Comparison of ENCODE assay signal across 8 cellular contexts in the genomic region with DNA sequence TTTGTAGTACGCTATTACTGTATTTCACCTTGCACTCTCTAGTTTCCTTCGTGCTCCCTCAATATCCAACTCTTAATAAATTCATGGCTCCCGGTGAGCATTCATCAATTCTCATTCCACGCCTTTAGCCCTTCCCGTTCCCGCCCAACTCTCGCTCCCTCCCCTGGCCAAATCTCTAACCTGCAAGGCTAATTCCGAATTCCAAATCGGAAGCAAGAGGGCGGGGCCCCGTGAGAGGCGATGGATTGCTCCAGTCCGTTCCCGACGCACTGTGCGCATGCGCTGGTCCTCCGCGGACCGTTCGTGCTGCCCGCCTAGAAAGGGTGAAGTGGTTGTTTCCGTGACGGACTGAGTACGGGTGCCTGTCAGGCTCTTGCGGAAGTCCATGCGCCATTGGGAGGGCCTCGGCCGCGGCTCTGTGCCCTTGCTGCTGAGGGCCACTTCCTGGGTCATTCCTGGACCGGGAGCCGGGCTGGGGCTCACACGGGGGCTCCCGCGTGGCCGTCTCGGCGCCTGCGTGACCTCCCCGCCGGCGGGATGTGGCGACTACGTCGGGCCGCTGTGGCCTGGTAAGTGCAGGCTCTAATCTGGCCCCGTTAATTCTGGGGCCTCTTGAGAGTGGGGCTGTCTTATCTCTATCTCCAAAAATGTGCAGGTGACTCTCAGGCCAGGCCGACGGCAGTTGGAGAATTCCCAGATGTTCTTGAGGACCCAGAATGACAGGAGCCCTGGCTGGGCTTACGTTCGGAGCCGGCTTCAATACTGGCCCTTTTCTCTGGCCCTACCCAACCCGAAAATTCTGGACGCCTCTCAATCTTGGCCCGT. TPM values are rescaled to one million over a fixed set of nuclear protein-coding genes. Genes with fewer than 3 reads are reported as not detected.
DNase-seq lines count a peak whose midpoint lies in the region; ATAC-seq, FAIRE-seq and TF ChIP-seq lines count a peak whose summit lies in the region.

A gene with protein sequence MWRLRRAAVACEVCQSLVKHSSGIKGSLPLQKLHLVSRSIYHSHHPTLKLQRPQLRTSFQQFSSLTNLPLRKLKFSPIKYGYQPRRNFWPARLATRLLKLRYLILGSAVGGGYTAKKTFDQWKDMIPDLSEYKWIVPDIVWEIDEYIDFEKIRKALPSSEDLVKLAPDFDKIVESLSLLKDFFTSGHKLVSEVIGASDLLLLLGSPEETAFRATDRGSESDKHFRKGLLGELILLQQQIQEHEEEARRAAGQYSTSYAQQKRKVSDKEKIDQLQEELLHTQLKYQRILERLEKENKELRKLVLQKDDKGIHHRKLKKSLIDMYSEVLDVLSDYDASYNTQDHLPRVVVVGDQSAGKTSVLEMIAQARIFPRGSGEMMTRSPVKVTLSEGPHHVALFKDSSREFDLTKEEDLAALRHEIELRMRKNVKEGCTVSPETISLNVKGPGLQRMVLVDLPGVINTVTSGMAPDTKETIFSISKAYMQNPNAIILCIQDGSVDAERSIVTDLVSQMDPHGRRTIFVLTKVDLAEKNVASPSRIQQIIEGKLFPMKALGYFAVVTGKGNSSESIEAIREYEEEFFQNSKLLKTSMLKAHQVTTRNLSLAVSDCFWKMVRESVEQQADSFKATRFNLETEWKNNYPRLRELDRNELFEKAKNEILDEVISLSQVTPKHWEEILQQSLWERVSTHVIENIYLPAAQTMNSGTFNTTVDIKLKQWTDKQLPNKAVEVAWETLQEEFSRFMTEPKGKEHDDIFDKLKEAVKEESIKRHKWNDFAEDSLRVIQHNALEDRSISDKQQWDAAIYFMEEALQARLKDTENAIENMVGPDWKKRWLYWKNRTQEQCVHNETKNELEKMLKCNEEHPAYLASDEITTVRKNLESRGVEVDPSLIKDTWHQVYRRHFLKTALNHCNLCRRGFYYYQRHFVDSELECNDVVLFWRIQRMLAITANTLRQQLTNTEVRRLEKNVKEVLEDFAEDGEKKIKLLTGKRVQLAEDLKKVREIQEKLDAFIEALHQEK (plus strand): TSS at position 368 of the 825 bp plus-strand sequence. CDS start 170 bp downstream, at position 538.

- no peaks in the 10 kb centered on the region for H3K36me3 ChIP-seq in pancreas
- H3K36me3 ChIP-seq in tibial artery, result peaks cover 0 to 6% (median 0%) of the 10 kb centered on the region in 3 donors

- H3K9me3 ChIP-seq in pancreas (no peaks in the 10 kb centered on the region), tibial artery (no peaks in the 10 kb centered on the region)

- peaks cover 0 to 14% (median 13%) of the 10 kb centered on the region in 3 donors for H3K4me1 ChIP-seq in pancreas
- H3K4me1 ChIP-seq in tibial artery, result peaks cover 0 to 26% (median 21%) of the 10 kb centered on the region in 4 donors

- intact Hi-C loops in Right ventricle myocardium inferior (cut with DNase I), result no loop called here
- intact Hi-C loops in pancreas (cut with DNase I), result no loop called here
- intact Hi-C loops in tibial artery (cut with DNase I; ENCODE audit: low total_unique reads), result loop anchor here (2.0 kb wide), 1 partner anchor 1080 kb away; a partner anchor contains a TSS

- ATAC-seq in HG02763 (IDR thresholded peaks at IDR 0.05; ENCODE audit: unreplicated experiment) (peak; percentile 99), Right ventricle myocardium inferior (peak; percentile 98), pancreas (peak; percentile 96 to 99 (median 98))

- H3K4me3 ChIP-seq in GM12865 (ENCODE audit: low read depth, low read length) (peak within 1 kb of the TSS; percentile 51), pancreas (peak within 1 kb of the TSS; percentile 58 to 90 (median 88)), tibial artery (peak within 1 kb of the TSS; percentile 65 to 79)

- DNase-seq in GM12865 (ENCODE audit: low read depth), result peak; percentile 98
- DNase-seq in NCI-H1417 (lab: John Stamatoyannopoulos, UW), result peak; percentile 99 to 100 (median 100)
- peak; percentile 97 to 98 for DNase-seq in SW 1271 (lab: John Stamatoyannopoulos, UW)
- DNase-seq in activated naive CD8-positive, alpha-beta T cell treated with anti-CD3 and anti-CD28 coated beads, Interleukin-2, amount 50 U/mL, for 16 hours (ENCODE audit: low read depth, low spot score), result peak; percentile 75
- DNase-seq in Right ventricle myocardium inferior (ENCODE audit: missing footprints), result peak; percentile 98
- peak; percentile 97 to 100 (median 98) for DNase-seq in pancreas
- DNase-seq in tibial artery, result peak; percentile 96 to 99

- WGBS in pancreas, 2 donors, result 1% methylated on average over 55 of the region's 55 CpGs

- no peak for TF ChIP-seq CTCF in GM12865 (IDR thresholded peaks at IDR 0.05; ENCODE audit: insufficient read depth, low read depth, low read length, missing control alignments)
- no peak for TF ChIP-seq CTCF in pancreas (IDR thresholded peaks at IDR 0.05)
- TF ChIP-seq CTCF in tibial artery (IDR thresholded peaks at IDR 0.05), result no peak

- no peak for FAIRE-seq in pancreas (lab: Jason Lieb, UNC)

- no peaks in the 10 kb centered on the region for H3K27me3 ChIP-seq in pancreas
- H3K27me3 ChIP-seq in tibial artery, result no peaks in the 10 kb centered on the region

- peak within 1 kb of the TSS; percentile 61 to 87 (median 75) for H3K27ac ChIP-seq in pancreas
- peak within 1 kb of the TSS; percentile 78 to 81 for H3K27ac ChIP-seq in tibial artery

RNA-seq across cellular contexts. Expression of the gene that starts here (rescaled TPM):
- total RNA-seq in Right ventricle myocardium inferior (111 TPM), pancreas (10 to 100 TPM; 23.3 to 31.7 (median 25.3) TPM)
- polyA plus RNA-seq in pancreas, result 10 to 100 TPM in 1 of 2 donors, 1 to 10 TPM in 1; 6.3 to 13.7 TPM

Comparison
In these comparisons a context has a peak if more than half of its experiments do, and no peak if none do; other contexts are left out.
1. Peak in every context shown above with its lines: DNase-seq, ATAC-seq, H3K4me3 ChIP-seq and H3K27ac ChIP-seq.